In genomic region chr7:75739796-75740672, GRCh38 we compare ENCODE assay signal across 8 cellular contexts. TPM values are rescaled to one million over a fixed set of nuclear protein-coding genes. Genes with fewer than 3 reads are reported as not detected.
DNase-seq lines count a peak whose midpoint lies in the region; ATAC-seq and TF ChIP-seq lines count a peak whose summit lies in the region.

No MANE protein-coding gene starts in this region.

- peaks cover 2% of the 10 kb centered on the region for H3K27me3 Mint-ChIP-seq in activated naive CD8-positive, alpha-beta T cell treated with anti-CD3 and anti-CD28 coated beads, Interleukin-2, amount 50 U/mL, for 24 hours

- ATAC-seq in GM18505 (IDR thresholded peaks at IDR 0.05; ENCODE audit: unreplicated experiment) (peak; percentile 20), HG03103 (IDR thresholded peaks at IDR 0.05; ENCODE audit: low read depth, unreplicated experiment) (peak; percentile 25)
- ATAC-seq in activated naive CD8-positive, alpha-beta T cell treated with anti-CD3 and anti-CD28 coated beads, Interleukin-2, amount 50 U/mL, for 24 hours: no peak

- peaks cover 0 to 12% of the 10 kb centered on the region in 2 donors for H3K4me1 ChIP-seq in thyroid gland

- TF ChIP-seq CTCF in thyroid gland (IDR thresholded peaks at IDR 0.05): no peak

- H3K27ac ChIP-seq in layer of hippocampus (ENCODE audit: low read depth, low read length): peak overlapping the region; percentile 82
- H3K27ac ChIP-seq in thyroid gland: peak overlapping the region; percentile 81 to 87 (median 83)

- no peaks in the 10 kb centered on the region for H3K9me3 ChIP-seq in thyroid gland

- no peaks in the 10 kb centered on the region for H3K36me3 ChIP-seq in thyroid gland

- no peaks in the 10 kb centered on the region for H3K9me3 Mint-ChIP-seq in activated naive CD8-positive, alpha-beta T cell treated with anti-CD3 and anti-CD28 coated beads, Interleukin-2, amount 50 U/mL, for 24 hours

- H3K27me3 ChIP-seq in layer of hippocampus (ENCODE audit: control insufficient read depth, insufficient read depth, low read length): no peaks in the 10 kb centered on the region
- H3K27me3 ChIP-seq in thyroid gland: no peaks in the 10 kb centered on the region

- DNase-seq in activated naive CD8-positive, alpha-beta T cell treated with anti-CD3 and anti-CD28 coated beads, Interleukin-2, amount 50 U/mL, for 24 hours: no peak
- DNase-seq in thyroid gland: no peak
- DNase-seq in C1 segment of cervical spinal cord (lab: John Stamatoyannopoulos, UW): no peak
- DNase-seq in COLO668 (lab: John Stamatoyannopoulos, UW; ENCODE audit: unreplicated experiment): no peak
- DNase-seq in effector CD4-positive, alpha-beta T cell: no peak

- intact Hi-C loops in thyroid gland (cut with DNase I): no loop called here

- TF ChIP-seq POLR2A in GM18505 (IDR thresholded peaks at IDR 0.05; ENCODE audit: borderline replicate concordance, extremely low read depth, insufficient read depth, insufficient read length) (no peak), thyroid gland (IDR thresholded peaks at IDR 0.05) (no peak)

- peak overlapping the region; percentile 79 to 98 (median 83) for H3K4me3 ChIP-seq in thyroid gland (replicated peaks in 1 of 3)

- peaks cover 24% of the 10 kb centered on the region for H3K4me1 Mint-ChIP-seq in activated naive CD8-positive, alpha-beta T cell treated with anti-CD3 and anti-CD28 coated beads, Interleukin-2, amount 50 U/mL, for 24 hours

- peak overlapping the region; percentile 91 for H3K27ac Mint-ChIP-seq in activated naive CD8-positive, alpha-beta T cell treated with anti-CD3 and anti-CD28 coated beads, Interleukin-2, amount 50 U/mL, for 24 hours

- no peaks in the 10 kb centered on the region for H3K36me3 Mint-ChIP-seq in activated naive CD8-positive, alpha-beta T cell treated with anti-CD3 and anti-CD28 coated beads, Interleukin-2, amount 50 U/mL, for 24 hours (ENCODE audit: low read depth)

- H3K4me3 Mint-ChIP-seq in activated naive CD8-positive, alpha-beta T cell treated with anti-CD3 and anti-CD28 coated beads, Interleukin-2, amount 50 U/mL, for 24 hours: peak overlapping the region; percentile 86

- WGBS in thyroid gland, 2 donors: 64 to 69% methylated on average over 26 of the region's 26 CpGs

RNA-seq across cellular contexts. Expression of gene HIP1, which starts 1.3 kb away (rescaled TPM):
- 10 to 100 TPM; 25.4 to 39.6 (median 28.1) TPM for total RNA-seq in thyroid gland

RNA-seq across cellular contexts. Expression of gene CCL26, which starts 32.0 kb away (rescaled TPM):
- not detected for total RNA-seq in thyroid gland
